8 cellular contexts compared by ENCODE assay signal in genomic region chr14:60655898-60656754, GRCh38. TPM values are rescaled to one million over a fixed set of nuclear protein-coding genes. Genes with fewer than 3 reads are reported as not detected.
A peak's percentile ranks its signal among the peaks of the same experiment; 100 is the strongest.
DNase-seq lines count a peak whose midpoint lies in the region; ATAC-seq and TF ChIP-seq lines count a peak whose summit lies in the region.

No MANE protein-coding gene starts in this region.

- no peak overlapping the region for H3K9ac ChIP-seq in mammary epithelial cell (ENCODE audit: insufficient read depth, low read length)

- H3K27ac ChIP-seq in mammary epithelial cell (ENCODE audit: insufficient read depth, low read depth, low read length), result no peak overlapping the region

- no peak overlapping the region for H3K27ac Mint-ChIP-seq in natural killer cell

- TF ChIP-seq POLR2A in GM18505 (IDR thresholded peaks at IDR 0.05; ENCODE audit: borderline replicate concordance, extremely low read depth, insufficient read depth, insufficient read length), result no peak

- H3K27me3 Mint-ChIP-seq in natural killer cell (ENCODE audit: low read depth in 2 of 2), result peaks cover 72% of the 10 kb centered on the region in 2 donors

- peak overlapping the region; percentile 80 for H2AFZ ChIP-seq in mammary epithelial cell (ENCODE audit: low read depth, low read length)

- peaks cover 34 to 43% of the 10 kb centered on the region in 2 donors for H3K4me1 Mint-ChIP-seq in natural killer cell

- H3K4me3 ChIP-seq in mammary epithelial cell (replicated peaks in 1 of 3; ENCODE audit: insufficient read depth in 1 of 3, low read depth in 2 of 3, low read length in 3 of 3) (peak overlapping the region; percentile 57 to 76 (median 72)), MG63 (no peak overlapping the region)

- peaks cover 20% of the 10 kb centered on the region for H3K4me1 ChIP-seq in mammary epithelial cell (ENCODE audit: insufficient read depth, low read length)

- no peaks in the 10 kb centered on the region for H3K36me3 ChIP-seq in mammary epithelial cell (ENCODE audit: insufficient read depth, low read length)
- H3K36me3 ChIP-seq in MG63, result no peaks in the 10 kb centered on the region

- H3K9me3 ChIP-seq in mammary epithelial cell (replicated peaks; ENCODE audit: insufficient read depth, low read length), result no peaks in the 10 kb centered on the region
- H3K9me3 ChIP-seq in MG63, result no peaks in the 10 kb centered on the region

- no peaks in the 10 kb centered on the region for H4K20me1 ChIP-seq in mammary epithelial cell (ENCODE audit: insufficient read depth, low read length)

- H3K9me3 Mint-ChIP-seq in natural killer cell, result no peaks in the 10 kb centered on the region

- peak overlapping the region; percentile 70 for H3K4me2 ChIP-seq in mammary epithelial cell (ENCODE audit: insufficient read depth, low read depth, low read length)

- H3K27me3 ChIP-seq in mammary epithelial cell (ENCODE audit: insufficient read depth, low read length) (peaks cover 18% of the 10 kb centered on the region), MG63 (no peaks in the 10 kb centered on the region)

- no peaks in the 10 kb centered on the region for H3K79me2 ChIP-seq in mammary epithelial cell (ENCODE audit: insufficient read depth, low read length)

- peak in 1 of 3 donors; percentile 7 for ATAC-seq in natural killer cell
- no peak for ATAC-seq in GM18505 (IDR thresholded peaks at IDR 0.05; ENCODE audit: unreplicated experiment)
- no peak for ATAC-seq in HG02571 (IDR thresholded peaks at IDR 0.05; ENCODE audit: unreplicated experiment)
- no peak for ATAC-seq in GM19397 (IDR thresholded peaks at IDR 0.05; ENCODE audit: unreplicated experiment)

- no TSS peak for BruUV-seq in mammary epithelial cell (replicated peaks; lab: Mats Ljungman, UMichigan)

- in situ Hi-C loops in mammary epithelial cell (cut with MboI; ENCODE audit: low sequenced_read_pairs in 2 of 2), result no loop called here

- TF ChIP-seq CTCF in mammary epithelial cell (conservative IDR thresholded peaks at IDR 0.05 in 1 of 2, IDR thresholded peaks at IDR 0.05 in 1 of 2; ENCODE audit: extremely low read depth in 1 of 2, insufficient read depth in 1 of 2, low read depth in 1 of 2, low read length in 2 of 2) (no peak), natural killer cell (IDR thresholded peaks at IDR 0.05) (no peak)

- H3K36me3 Mint-ChIP-seq in natural killer cell, result no peaks in the 10 kb centered on the region

- intact Hi-C loops in mammary epithelial cell (cut with micrococcal nuclease) (loop anchor here (2.0 to 10.0 kb wide), 4 partner anchors 31 to 539 kb away; partner anchors contain the start of genes SLC38A6 and TRMT5), natural killer cell (cut with micrococcal nuclease) (no loop called here)

- dilution Hi-C loops in mammary epithelial cell (cut with HindIII; ENCODE audit: low sequenced_read_pairs), result no loop called here

- CTCF ChIA-PET in mammary epithelial cell (lab: Charles Lee; ENCODE audit: low non-redundant PET), result interaction anchor here (0.7 to 0.8 kb wide), 2 partner anchors 9 to 370 kb away, joined by 4 to 7 read pairs; no protein-coding TSS in a partner anchor

- 46% methylated on average over 33 of the region's 41 CpGs for WGBS in mammary epithelial cell (ENCODE audit: low coverage, missing lambda C conversion rate)

- peak; percentile 62 for DNase-seq in ELF-1 (ENCODE audit: low read depth, low spot score)
- DNase-seq in MV-4-11 (lab: John Stamatoyannopoulos, UW), result peak; percentile 24
- no peak for DNase-seq in mammary epithelial cell
- no peak for DNase-seq in natural killer cell
- no peak for DNase-seq in MG63

- H3K4me3 Mint-ChIP-seq in natural killer cell, result peak overlapping the region; percentile 74

RNA-seq across cellular contexts. Expression of gene SIX1, which starts 6.8 kb away (rescaled TPM):
- 1 to 10 TPM in 1 of 2 donors, under 1 TPM in 1; 0.17 to 2.1 TPM for total RNA-seq in mammary epithelial cell
- polyA plus RNA-seq in mammary epithelial cell, result 0.36 TPM
- polyA minus RNA-seq in mammary epithelial cell, result not detected
- not detected for total RNA-seq in natural killer cell
- 4.1 and 10.7 TPM in 2 replicates for total RNA-seq in MG63 (2014; rRNA removed; shearing (Covaris generic); ENCODE audit: low replicate concordance)

Comparison
In these comparisons a context has a peak if more than half of its experiments do, and no peak if none do; other contexts are left out.
1. DNase-seq: peak in ELF-1 (single experiment) and MV-4-11 (single experiment); none in mammary epithelial cell (single experiment), natural killer cell (single experiment) and MG63 (single experiment).